Comparison of ENCODE assay signal across 1 cellular context in genomic region chr9:134376386-134377142, GRCh38.
A peak's percentile ranks its signal among the peaks of the same experiment; 100 is the strongest.
TF ChIP-seq lines count a peak whose summit lies in the region.

No MANE protein-coding gene starts in this region.

TF ChIP-seq in HepG2, 621 proteins besides CTCF, POLR2A, EP300 and RAD21 (continued from another document and continues in another):
- TF ChIP-seq ZNF280D (CRISPR knock-in tag; IDR thresholded peaks at IDR 0.05), result no peak
- TF ChIP-seq HNF1A (IDR thresholded peaks at IDR 0.05; ENCODE audit: low read depth), result no peak
- 0 out of 2 replicates have a peak, but pooled peaks have one; percentile 20 for TF ChIP-seq HNF1A (CRISPR knock-in tag; IDR thresholded peaks at IDR 0.05; ENCODE audit: borderline replicate concordance)
- TF ChIP-seq TRAFD1 (CRISPR knock-in tag; IDR thresholded peaks at IDR 0.05; ENCODE audit: borderline replicate concordance), result no peak
- TF ChIP-seq NR0B2 (CRISPR knock-in tag; IDR thresholded peaks at IDR 0.05), result 0 out of 2 replicates have a peak, but pooled peaks have one; percentile 32
- no peak for TF ChIP-seq SRSF1 (optimal IDR thresholded peaks at IDR 0.05; ENCODE audit: low read depth, low read length)
- 0 out of 2 replicates have a peak, but pooled peaks have one; percentile 39 for TF ChIP-seq SMAD3 (CRISPR knock-in tag; IDR thresholded peaks at IDR 0.05)
- no peak for TF ChIP-seq ZNF800 (CRISPR knock-in tag; IDR thresholded peaks at IDR 0.05)
- TF ChIP-seq ZNF83 (CRISPR knock-in tag; IDR thresholded peaks at IDR 0.05; ENCODE audit: borderline replicate concordance), result no peak
- TF ChIP-seq ZZZ3 (CRISPR knock-in tag; IDR thresholded peaks at IDR 0.05; ENCODE audit: borderline replicate concordance), result no peak
- TF ChIP-seq ZNF367 (CRISPR knock-in tag; IDR thresholded peaks at IDR 0.05; ENCODE audit: borderline replicate concordance), result no peak
- no peak for TF ChIP-seq ZNF839 (CRISPR knock-in tag; IDR thresholded peaks at IDR 0.05; ENCODE audit: borderline replicate concordance)
- no peak for TF ChIP-seq U2AF1 (optimal IDR thresholded peaks at IDR 0.05; ENCODE audit: low read depth, low read length)
- TF ChIP-seq BCL6 (CRISPR knock-in tag; IDR thresholded peaks at IDR 0.05), result no peak
- TF ChIP-seq ZNF691 (CRISPR knock-in tag; IDR thresholded peaks at IDR 0.05; ENCODE audit: borderline replicate concordance, low read depth), result 0 out of 2 replicates have a peak, but pooled peaks have one; percentile 5
- TF ChIP-seq ZMYM3 (CRISPR knock-in tag; IDR thresholded peaks at IDR 0.05), result peak; percentile 15; the same call in 1 of the 2 replicates
- no peak for TF ChIP-seq GMEB2 (CRISPR knock-in tag; IDR thresholded peaks at IDR 0.05; ENCODE audit: low read depth)
- TF ChIP-seq ZNF124 (CRISPR knock-in tag; IDR thresholded peaks at IDR 0.05), result no peak
- TF ChIP-seq ZNF17 (CRISPR knock-in tag; IDR thresholded peaks at IDR 0.05), result no peak
- TF ChIP-seq NPAS2 (CRISPR knock-in tag; IDR thresholded peaks at IDR 0.05; ENCODE audit: borderline replicate concordance), result no peak
- TF ChIP-seq REL (CRISPR knock-in tag; conservative IDR thresholded peaks at IDR 0.05), result no peak
- peak; percentile 24; the same call in 1 of the 2 replicates for TF ChIP-seq HDAC2 (CRISPR knock-in tag; IDR thresholded peaks at IDR 0.05)
- TF ChIP-seq ZNF484 (CRISPR knock-in tag; IDR thresholded peaks at IDR 0.05; ENCODE audit: borderline replicate concordance, low read depth), result no peak
- no peak for TF ChIP-seq TOE1 (CRISPR knock-in tag; IDR thresholded peaks at IDR 0.05)
- TF ChIP-seq ZNF619 (CRISPR knock-in tag; IDR thresholded peaks at IDR 0.05), result no peak
- no peak for TF ChIP-seq NFIC (IDR thresholded peaks at IDR 0.05; ENCODE audit: low read length)
- peak; percentile 53; the same call in 1 of the 2 replicates for TF ChIP-seq ZNF598 (CRISPR knock-in tag; IDR thresholded peaks at IDR 0.05; ENCODE audit: borderline replicate concordance)
- no peak for TF ChIP-seq ETS1 (CRISPR knock-in tag; IDR thresholded peaks at IDR 0.05)
- TF ChIP-seq CEBPG (CRISPR knock-in tag; IDR thresholded peaks at IDR 0.05), result no peak
- TF ChIP-seq KLF15 (CRISPR knock-in tag; IDR thresholded peaks at IDR 0.05; ENCODE audit: borderline replicate concordance), result no peak
- TF ChIP-seq ZNF607 (CRISPR knock-in tag; IDR thresholded peaks at IDR 0.05; ENCODE audit: borderline replicate concordance), result peak; percentile 70; the same call in 1 of the 2 replicates
- TF ChIP-seq HMG20A (CRISPR knock-in tag; IDR thresholded peaks at IDR 0.05; ENCODE audit: borderline replicate concordance), result no peak
- TF ChIP-seq HNRNPH1 (optimal IDR thresholded peaks at IDR 0.05; ENCODE audit: low read depth, low read length), result no peak
- TF ChIP-seq ZNF333 (CRISPR knock-in tag; IDR thresholded peaks at IDR 0.05; ENCODE audit: borderline replicate concordance), result no peak
- no peak for TF ChIP-seq ZNF143 (CRISPR knock-in tag; IDR thresholded peaks at IDR 0.05)
- TF ChIP-seq RFX5 (IDR thresholded peaks at IDR 0.05; ENCODE audit: low read depth, low read length), result no peak
- no peak for TF ChIP-seq ZNF512 (CRISPR knock-in tag; IDR thresholded peaks at IDR 0.05)
- TF ChIP-seq FOXP4 (CRISPR knock-in tag; IDR thresholded peaks at IDR 0.05), result no peak
- TF ChIP-seq CERS6 (CRISPR knock-in tag; IDR thresholded peaks at IDR 0.05), result no peak
